In the genomic region with DNA sequence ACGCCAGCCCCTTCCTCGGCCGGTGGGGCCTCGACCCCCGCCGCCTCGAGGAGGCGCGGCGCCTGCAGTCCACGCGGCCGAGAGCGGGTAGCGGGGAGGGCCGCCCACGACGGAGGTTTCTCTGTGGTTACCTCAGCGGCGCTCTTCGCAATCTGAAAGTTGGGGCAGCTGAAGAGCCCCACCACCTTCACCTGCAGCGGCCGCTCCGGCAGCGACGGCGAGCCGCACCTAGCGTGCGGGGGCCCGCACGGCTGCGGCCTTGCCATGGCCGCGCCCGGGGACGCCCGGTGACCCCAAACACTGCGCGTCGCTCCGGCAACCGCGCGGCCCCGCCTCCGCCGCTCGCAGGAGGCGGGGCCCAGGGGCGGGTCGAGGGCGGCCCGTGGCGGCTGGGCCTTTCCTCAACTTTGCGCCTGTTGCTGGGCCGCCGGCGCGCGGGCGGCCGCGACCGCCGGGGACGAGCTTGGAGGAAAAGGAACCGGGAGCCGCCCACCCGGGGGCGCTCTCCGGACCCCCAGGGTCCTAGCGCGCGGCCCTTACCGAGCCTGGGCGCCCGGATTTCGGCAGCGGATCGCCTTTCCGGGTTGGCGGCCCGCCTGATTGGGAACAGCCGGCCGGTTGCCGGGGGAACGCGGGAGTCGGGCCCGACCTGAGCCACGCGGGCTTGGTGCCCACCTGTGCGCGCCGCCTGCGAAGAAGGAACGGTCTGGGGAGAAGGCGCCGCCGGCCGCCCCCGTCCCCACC, we compare ENCODE assay signal across 8 cellular contexts. TPM values are rescaled to one million over a fixed set of nuclear protein-coding genes. Genes with fewer than 3 reads are reported as not detected.
DNase-seq lines count a peak whose midpoint lies in the region; ATAC-seq and TF ChIP-seq lines count a peak whose summit lies in the region.

A gene (minus strand): TSS at position 304 of the 744 bp plus-strand sequence. CDS start 38 bp downstream, at position 266.
A gene with protein sequence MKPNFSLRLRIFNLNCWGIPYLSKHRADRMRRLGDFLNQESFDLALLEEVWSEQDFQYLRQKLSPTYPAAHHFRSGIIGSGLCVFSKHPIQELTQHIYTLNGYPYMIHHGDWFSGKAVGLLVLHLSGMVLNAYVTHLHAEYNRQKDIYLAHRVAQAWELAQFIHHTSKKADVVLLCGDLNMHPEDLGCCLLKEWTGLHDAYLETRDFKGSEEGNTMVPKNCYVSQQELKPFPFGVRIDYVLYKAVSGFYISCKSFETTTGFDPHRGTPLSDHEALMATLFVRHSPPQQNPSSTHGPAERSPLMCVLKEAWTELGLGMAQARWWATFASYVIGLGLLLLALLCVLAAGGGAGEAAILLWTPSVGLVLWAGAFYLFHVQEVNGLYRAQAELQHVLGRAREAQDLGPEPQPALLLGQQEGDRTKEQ (plus strand): TSS at position 400 of the 744 bp plus-strand sequence. CDS start 398 bp downstream, outside the sequence.

- H3K27me3 ChIP-seq in ectodermal cell (ENCODE audit: control insufficient read depth, insufficient read depth, low read length, poor library complexity, severe bottlenecking), result peaks cover 8% of the 10 kb centered on the region

- peaks cover 4% of the 10 kb centered on the region for H3K27me3 Mint-ChIP-seq in activated CD4-positive, alpha-beta memory T cell treated with anti-CD3 and anti-CD28 coated beads, Interleukin-2, amount 10 ng/mL, durations not matched to agents 7 days and 5 days

- H3K9me3 ChIP-seq in ectodermal cell (ENCODE audit: control insufficient read depth, low read length), result no peaks in the 10 kb centered on the region

- peak within 1 kb of the TSS; percentile 90 for H3K4me3 Mint-ChIP-seq in activated CD4-positive, alpha-beta memory T cell treated with anti-CD3 and anti-CD28 coated beads, Interleukin-2, amount 10 ng/mL, durations not matched to agents 7 days and 5 days

- TF ChIP-seq POLR2A in GM19193 (IDR thresholded peaks at IDR 0.05; ENCODE audit: extremely low read depth, insufficient read depth, insufficient read length), result peak; percentile 59

- H3K27ac ChIP-seq in C4-2B, result peak within 1 kb of the TSS; percentile 83
- peak within 1 kb of the TSS; percentile 91 for H3K27ac ChIP-seq in ectodermal cell (ENCODE audit: insufficient read depth, low read depth, low read length, poor library complexity, severe bottlenecking)

- DNase-seq in NCI-H69 (lab: John Stamatoyannopoulos, UW) (peak; percentile 91), medulla oblongata (ENCODE audit: extremely low spot score) (peak; percentile 93)
- peak; percentile 81 for DNase-seq in activated CD4-positive, alpha-beta memory T cell treated with anti-CD3 and anti-CD28 coated beads, Interleukin-2, amount 10 ng/mL, durations not matched to agents 7 days and 5 days
- DNase-seq in stimulated activated CD4-positive, alpha-beta T cell treated with anti-CD3 and anti-CD28 coated beads, TNF-alpha, amount 100 ng/mL, for 48 hours (ENCODE audit: low read depth in 3 of 3), result peak in 2 of 3 donors; percentile 58 to 61

- POLR2A ChIA-PET in activated CD4-positive, alpha-beta memory T cell treated with anti-CD3 and anti-CD28 coated beads, Interleukin-2, amount 10 ng/mL, durations not matched to agents 7 days and 5 days (lab: Charles Lee), result interaction anchor here (0.7 to 11.5 kb wide), 11 partner anchors 14 to 346 kb away, joined by 3 to 243 read pairs (median 12); a partner anchor contains a TSS

- no peaks in the 10 kb centered on the region for H3K4me1 ChIP-seq in ectodermal cell (ENCODE audit: control insufficient read depth, insufficient read depth, low read length)

- H3K4me1 Mint-ChIP-seq in activated CD4-positive, alpha-beta memory T cell treated with anti-CD3 and anti-CD28 coated beads, Interleukin-2, amount 10 ng/mL, durations not matched to agents 7 days and 5 days, result peaks cover 32% of the 10 kb centered on the region

- peak; percentile 47 for ATAC-seq in HG03378 (IDR thresholded peaks at IDR 0.05; ENCODE audit: unreplicated experiment)

- H3K36me3 Mint-ChIP-seq in activated CD4-positive, alpha-beta memory T cell treated with anti-CD3 and anti-CD28 coated beads, Interleukin-2, amount 10 ng/mL, durations not matched to agents 7 days and 5 days (ENCODE audit: low read depth), result peaks cover 32% of the 10 kb centered on the region

- H3K27ac Mint-ChIP-seq in activated CD4-positive, alpha-beta memory T cell treated with anti-CD3 and anti-CD28 coated beads, Interleukin-2, amount 10 ng/mL, durations not matched to agents 7 days and 5 days, result peak within 1 kb of the TSS; percentile 75

- WGBS in ectodermal cell, 2 experiments, result 0% methylated on average over 103 of the region's 103 CpGs

- H3K4me3 ChIP-seq in ectodermal cell (ENCODE audit: insufficient read depth, low read depth, low read length), result peak within 1 kb of the TSS; percentile 91

- H3K36me3 ChIP-seq in ectodermal cell (ENCODE audit: control insufficient read depth, insufficient read depth, low read length), result peaks cover 18% of the 10 kb centered on the region

- no peak; the same call in 1 of the 2 replicates for TF ChIP-seq CTCF in C4-2B (conservative IDR thresholded peaks at IDR 0.05)

- H3K9me3 Mint-ChIP-seq in activated CD4-positive, alpha-beta memory T cell treated with anti-CD3 and anti-CD28 coated beads, Interleukin-2, amount 10 ng/mL, durations not matched to agents 7 days and 5 days, result no peaks in the 10 kb centered on the region

- CTCF ChIA-PET in activated CD4-positive, alpha-beta memory T cell treated with anti-CD3 and anti-CD28 coated beads, Interleukin-2, amount 10 ng/mL, durations not matched to agents 7 days and 5 days (lab: Charles Lee), result interaction anchor here (1.2 to 6.5 kb wide), 7 partner anchors 14 to 253 kb away, joined by 3 to 36 read pairs (median 5); a partner anchor contains a TSS

RNA-seq across cellular contexts. Expression of the first gene that starts in this region (rescaled TPM):
- total RNA-seq in activated CD4-positive, alpha-beta memory T cell treated with anti-CD3 and anti-CD28 coated beads, Interleukin-2, amount 10 ng/mL, durations not matched to agents 7 days and 5 days, result not detected
- 3.9 TPM for polyA plus RNA-seq in ectodermal cell (2013, experiment 1 of 4)
- 3.5 TPM for polyA plus RNA-seq in ectodermal cell (2013, experiment 2 of 4)
- 3.7 TPM for polyA plus RNA-seq in ectodermal cell (2013, experiment 3 of 4)
- 3.4 TPM for polyA plus RNA-seq in ectodermal cell (2013, experiment 4 of 4)

RNA-seq across cellular contexts. Expression of the second gene that starts in this region (rescaled TPM):
- total RNA-seq in activated CD4-positive, alpha-beta memory T cell treated with anti-CD3 and anti-CD28 coated beads, Interleukin-2, amount 10 ng/mL, durations not matched to agents 7 days and 5 days, result 10 to 100 TPM; 15.9 to 16.9 TPM
- polyA plus RNA-seq in ectodermal cell (2013, experiment 1 of 4), result 9.2 TPM
- polyA plus RNA-seq in ectodermal cell (2013, experiment 2 of 4), result 9.8 TPM
- polyA plus RNA-seq in ectodermal cell (2013, experiment 3 of 4), result 9.1 TPM
- polyA plus RNA-seq in ectodermal cell (2013, experiment 4 of 4), result 10.4 TPM

Comparison
In these comparisons a context has a peak if more than half of its experiments do, and no peak if none do; other contexts are left out.
1. Peak in every context shown above with its lines: DNase-seq, ATAC-seq, H3K4me3 ChIP-seq and H3K27ac ChIP-seq.